1 cellular context compared by ENCODE assay signal in genomic region chr3:52471371-52472238, GRCh38.
TF ChIP-seq lines count a peak whose summit lies in the region.

No MANE protein-coding gene starts in this region.

TF ChIP-seq in K562, 482 proteins besides CTCF, POLR2A, EP300 and RAD21:
- TF ChIP-seq TEAD2 (tag; IDR thresholded peaks at IDR 0.05) (no peak), POLR2G (IDR thresholded peaks at IDR 0.05; ENCODE audit: low read depth, low read length) (peak; percentile 38; the same call in 1 of the 2 replicates)
